23 cellular contexts compared by ENCODE assay signal in the genomic region with DNA sequence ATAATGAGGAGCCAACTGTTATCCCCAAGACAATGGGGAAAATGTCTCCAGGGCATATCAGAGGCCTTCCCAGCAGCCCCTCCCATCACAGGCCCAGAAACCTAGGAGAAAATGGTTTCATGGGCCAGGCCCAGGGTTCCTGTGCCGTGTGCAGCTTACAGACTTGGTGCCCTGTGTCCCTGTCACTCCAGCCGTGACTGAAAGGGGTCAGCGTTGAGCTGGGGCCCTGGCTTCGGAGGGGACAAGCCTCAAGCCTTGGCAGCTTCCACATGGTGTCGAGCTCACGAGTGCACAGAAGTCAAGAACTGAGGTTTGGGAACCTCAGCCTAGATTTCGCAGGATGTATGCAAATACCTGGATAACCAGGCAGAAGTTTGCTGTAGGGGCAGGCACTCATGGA. TPM values are rescaled to one million over a fixed set of nuclear protein-coding genes. Genes with fewer than 3 reads are reported as not detected.
DNase-seq lines count a peak whose midpoint lies in the region; ATAC-seq and TF ChIP-seq lines count a peak whose summit lies in the region.
"Had no signal": no experiment of that assay in that cellular context is flagged by ENCODE, and none has a peak within 500 bp of the region (broad histone marks: within the 10 kb centered on the region; RNA-seq: fewer than 3 reads in every experiment).

No MANE protein-coding gene starts in this region.

- H3K9me2 ChIP-seq in GM23338 (ENCODE audit: insufficient read depth): no peaks in the 10 kb centered on the region; the same call in 1 of the 2 replicates

- DNase-seq in GM23338 (ENCODE audit: low spot score): peak; percentile 68
- no peak for DNase-seq in Panc1 (ENCODE audit: low read depth, low spot score)
- DNase-seq in left colon: no peak
- DNase-seq in activated CD8-positive, alpha-beta memory T cell treated with anti-CD3 and anti-CD28 coated beads, Interleukin-2, amount 50 U/mL, for 48 hours: no peak
- DNase-seq in GM19238 (ENCODE audit: insufficient read length, low spot score): no peak
- DNase-seq: activated B cell treated with CpG ODN at 0.5 μM for 24 hours; activated CD4-positive, alpha-beta memory T cell treated with anti-CD3 and anti-CD28 coated beads for 36 hours; activated naive CD4-positive, alpha-beta T cell treated with anti-CD3 and anti-CD28 coated beads for 36 hours; activated T-cell treated with anti-CD3 and anti-CD28 coated beads, Interleukin-2, amount 50 U/mL, for 1 hour; Caco-2; heart right ventricle; islet precursor cell; natural killer cell; NCI-H1417; NCI-H524 treated with DMSO at 0.1 percent for 48 hours; SIG-M5; stimulated activated CD4-positive, alpha-beta T cell treated with anti-CD3 and anti-CD28 coated beads, Interleukin-2, amount 100 ng/mL, for 48 hours had no signal

- peaks cover 11% of the 10 kb centered on the region for H3K79me2 ChIP-seq in GM23338 (replicated peaks; ENCODE audit: insufficient read depth)

- intact Hi-C loops in Panc1 (cut with micrococcal nuclease; ENCODE audit: unreplicated experiment): no loop called here
- intact Hi-C loops in left colon (cut with DNase I, micrococcal nuclease): no loop called here

- peak overlapping the region in 1 of 11 experiments; percentile 50; a peak in 2 of 22 replicates for H3K9ac ChIP-seq in BLaER1 treated with 17β-estradiol and CSF1 and Interleukin-3, amounts not matched to agents 10 nM and 100 nM

- POLR2A ChIA-PET in Panc1 (lab: Charles Lee): no interaction called here

- peak overlapping the region in 1 of 10 experiments; percentile 24; a peak in 1 of 20 replicates for H3K4me3 ChIP-seq in BLaER1 treated with 17β-estradiol and CSF1 and Interleukin-3, amounts not matched to agents 10 nM and 100 nM
- H3K4me3 ChIP-seq in GM23338 (no peak overlapping the region), Panc1 (ENCODE audit: low read depth in 2 of 2, low read length in 2 of 2) (no peak overlapping the region)
- H3K4me3 ChIP-seq: ascending aorta, heart right ventricle, tibial nerve had no signal

- H3K27ac Mint-ChIP-seq in GM23338: no peak overlapping the region
- H3K27ac Mint-ChIP-seq: activated B cell treated with CpG ODN at 0.5 μM for 24 hours; activated CD4-positive, alpha-beta memory T cell treated with anti-CD3 and anti-CD28 coated beads for 36 hours; activated naive CD4-positive, alpha-beta T cell treated with anti-CD3 and anti-CD28 coated beads for 36 hours; natural killer cell; stimulated activated naive CD8-positive, alpha-beta T cell treated with anti-CD3 and anti-CD28 coated beads, Interleukin-15, Interleukin-2, amounts not matched to agents 100 ng/mL and 50 ng/mL, for 24 hours had no signal

- ATAC-seq in GM23338: peak; percentile 92
- ATAC-seq in Panc1: no peak
- peak; percentile 38 for ATAC-seq in left colon
- ATAC-seq in HG02798 (IDR thresholded peaks at IDR 0.05; ENCODE audit: poor library complexity, unreplicated experiment): no peak
- ATAC-seq in GM21786 (IDR thresholded peaks at IDR 0.05; ENCODE audit: unreplicated experiment): no peak
- ATAC-seq: natural killer cell had no signal

- peaks cover 0 to 43% (median 5%) of the 10 kb centered on the region in 11 experiments; a peak in 12 of 22 replicates for H3K9me3 ChIP-seq in BLaER1 treated with 17β-estradiol and CSF1 and Interleukin-3, amounts not matched to agents 10 nM and 100 nM (replicated peaks in 1 of 11)
- no peaks in the 10 kb centered on the region for H3K9me3 ChIP-seq in Panc1 (ENCODE audit: control insufficient read depth, insufficient read depth, low read depth, low read length)
- H3K9me3 ChIP-seq: ascending aorta, Caco-2, heart right ventricle, tibial nerve had no signal

- H3K4me3 Mint-ChIP-seq in GM23338: no peak overlapping the region
- H3K4me3 Mint-ChIP-seq: activated B cell treated with CpG ODN at 0.5 μM for 24 hours; activated CD4-positive, alpha-beta memory T cell treated with anti-CD3 and anti-CD28 coated beads for 36 hours; activated naive CD4-positive, alpha-beta T cell treated with anti-CD3 and anti-CD28 coated beads for 36 hours; natural killer cell; stimulated activated naive CD8-positive, alpha-beta T cell treated with anti-CD3 and anti-CD28 coated beads, Interleukin-15, Interleukin-2, amounts not matched to agents 100 ng/mL and 50 ng/mL, for 24 hours had no signal

- H3F3A ChIP-seq in GM23338 (replicated peaks; ENCODE audit: low read depth): no peaks in the 10 kb centered on the region

- no peak overlapping the region for H2AFZ ChIP-seq in GM23338

- peak overlapping the region in 6 of 11 experiments; percentile 57 to 83 (median 64); a peak in 10 of 22 replicates for H3K4me2 ChIP-seq in BLaER1 treated with 17β-estradiol and CSF1 and Interleukin-3, amounts not matched to agents 10 nM and 100 nM
- H3K4me2 ChIP-seq in GM23338: no peak overlapping the region

- peak overlapping the region in 9 of 11 experiments; percentile 66 to 91 (median 84); a peak in 17 of 22 replicates for H3K27ac ChIP-seq in BLaER1 treated with 17β-estradiol and CSF1 and Interleukin-3, amounts not matched to agents 10 nM and 100 nM
- no peak overlapping the region for H3K27ac ChIP-seq in GM23338 (ENCODE audit: low read depth)
- no peak overlapping the region for H3K27ac ChIP-seq in Panc1 (ENCODE audit: low read length)
- H3K27ac ChIP-seq: ascending aorta had no signal

- peaks cover 39% of the 10 kb centered on the region for H3K4me1 Mint-ChIP-seq in GM23338
- H3K4me1 Mint-ChIP-seq: activated B cell treated with CpG ODN at 0.5 μM for 24 hours, natural killer cell had no signal

- no TSS peak for BruUV-seq in Panc1 (replicated peaks; lab: Mats Ljungman, UMichigan)

- peaks cover 0 to 83% (median 35%) of the 10 kb centered on the region in 10 experiments; a peak in 15 of 20 replicates for H3K4me1 ChIP-seq in BLaER1 treated with 17β-estradiol and CSF1 and Interleukin-3, amounts not matched to agents 10 nM and 100 nM
- H3K4me1 ChIP-seq in GM23338 (ENCODE audit: insufficient read depth) (peaks cover 8% of the 10 kb centered on the region), Panc1 (ENCODE audit: control insufficient read depth, insufficient read depth, low read length) (no peaks in the 10 kb centered on the region; the same call in 1 of the 2 replicates)
- H3K4me1 ChIP-seq: ascending aorta had no signal

- CTCF ChIA-PET in Panc1 (lab: Charles Lee): no interaction called here

- H3K27me3 ChIP-seq in BLaER1 treated with 17β-estradiol and CSF1 and Interleukin-3, amounts not matched to agents 10 nM and 100 nM: no peaks in the 10 kb centered on the region
- H3K27me3 ChIP-seq in GM23338 (ENCODE audit: insufficient read depth) (no peaks in the 10 kb centered on the region), Panc1 (ENCODE audit: control insufficient read depth, insufficient read depth, low read length) (no peaks in the 10 kb centered on the region)
- H3K27me3 ChIP-seq: ascending aorta, heart right ventricle, tibial nerve had no signal

- peaks cover 0 to 22% (median 3%) of the 10 kb centered on the region in 11 experiments; a peak in 5 of 22 replicates for H3K36me3 ChIP-seq in BLaER1 treated with 17β-estradiol and CSF1 and Interleukin-3, amounts not matched to agents 10 nM and 100 nM
- H3K36me3 ChIP-seq in GM23338 (ENCODE audit: insufficient read depth): no peaks in the 10 kb centered on the region
- no peaks in the 10 kb centered on the region for H3K36me3 ChIP-seq in Panc1 (ENCODE audit: control insufficient read depth, insufficient read depth, low read length)
- H3K36me3 ChIP-seq: ascending aorta, tibial nerve had no signal

- no peaks in the 10 kb centered on the region for H3K36me3 Mint-ChIP-seq in GM23338 (ENCODE audit: low read depth)
- H3K36me3 Mint-ChIP-seq: activated CD4-positive, alpha-beta memory T cell treated with anti-CD3 and anti-CD28 coated beads for 36 hours; natural killer cell had no signal

- H3K27me3 Mint-ChIP-seq in GM23338 (ENCODE audit: insufficient read depth, low read depth, poor library complexity): peaks cover 2% of the 10 kb centered on the region
- H3K27me3 Mint-ChIP-seq: activated CD4-positive, alpha-beta memory T cell treated with anti-CD3 and anti-CD28 coated beads for 36 hours; stimulated activated naive CD8-positive, alpha-beta T cell treated with anti-CD3 and anti-CD28 coated beads, Interleukin-15, Interleukin-2, amounts not matched to agents 100 ng/mL and 50 ng/mL, for 24 hours had no signal

- peaks cover 0 to 32% (median 0%) of the 10 kb centered on the region in 11 experiments; a peak in 2 of 22 replicates for H4K20me1 ChIP-seq in BLaER1 treated with 17β-estradiol and CSF1 and Interleukin-3, amounts not matched to agents 10 nM and 100 nM
- no peaks in the 10 kb centered on the region for H4K20me1 ChIP-seq in GM23338 (replicated peaks; ENCODE audit: insufficient read depth)

- in situ Hi-C loops in Panc1 (cut with HindIII; ENCODE audit: low pct_unique_long_range_greater_than_20kb, low sequenced_read_pairs): no loop called here

- no peaks in the 10 kb centered on the region for H3K9me3 Mint-ChIP-seq in GM23338
- H3K9me3 Mint-ChIP-seq: activated B cell treated with CpG ODN at 0.5 μM for 24 hours; activated CD4-positive, alpha-beta memory T cell treated with anti-CD3 and anti-CD28 coated beads for 36 hours; activated naive CD4-positive, alpha-beta T cell treated with anti-CD3 and anti-CD28 coated beads for 36 hours; natural killer cell; stimulated activated naive CD8-positive, alpha-beta T cell treated with anti-CD3 and anti-CD28 coated beads, Interleukin-15, Interleukin-2, amounts not matched to agents 100 ng/mL and 50 ng/mL, for 24 hours had no signal

- TF ChIP-seq CTCF in GM23338 (conservative IDR thresholded peaks at IDR 0.05; ENCODE audit: low read depth in 2 of 2) (peak; percentile 52 to 81), Panc1 (IDR thresholded peaks at IDR 0.05) (peak; percentile 22; the same call in 1 of the 2 replicates)

TF ChIP-seq in GM23338, 12 proteins besides CTCF, POLR2A, EP300 and RAD21:
- TF ChIP-seq CREB1 (CRISPR knock-in tag; IDR thresholded peaks at IDR 0.05; ENCODE audit: low read depth) (no peak), NANOG (IDR thresholded peaks at IDR 0.05; ENCODE audit: borderline replicate concordance) (no peak), JUNB (IDR thresholded peaks at IDR 0.05; ENCODE audit: unreplicated experiment) (no peak)

RNA-seq across cellular contexts. Expression of a gene that starts 18.1 kb away (rescaled TPM):
- total RNA-seq in GM23338 (2014; rRNA removed; shearing (Covaris generic)): 12.0 and 17.0 TPM in 2 replicates
- polyA plus RNA-seq in GM23338 (2016; fragmentation: Nextera tagmentation; extraction: Ambion mirVana): 4.1 and 4.3 TPM in 2 replicates
- total RNA-seq in Panc1 (2021; ENCODE audit: unreplicated experiment): 5.2 TPM
- 2.6 TPM for polyA plus RNA-seq in Panc1 (2012; ENCODE audit: insufficient read length)
- 10 to 100 TPM; 76.5 to 89.8 TPM for total RNA-seq in left colon

Comparison
In these comparisons a context has a peak if more than half of its experiments do, and no peak if none do; other contexts are left out.
1. H3K27ac ChIP-seq: peak in BLaER1 treated with 17β-estradiol and CSF1 and Interleukin-3, amounts not matched to agents 10 nM and 100 nM (9 of 11); none in GM23338 (single experiment) and Panc1 (single experiment).
2. ATAC-seq: peak in GM23338 (single experiment) and left colon (single experiment); none in Panc1 (single experiment), HG02798 (single experiment) and GM21786 (single experiment).